Comparison of ENCODE assay signal across 8 cellular contexts in the genomic region with DNA sequence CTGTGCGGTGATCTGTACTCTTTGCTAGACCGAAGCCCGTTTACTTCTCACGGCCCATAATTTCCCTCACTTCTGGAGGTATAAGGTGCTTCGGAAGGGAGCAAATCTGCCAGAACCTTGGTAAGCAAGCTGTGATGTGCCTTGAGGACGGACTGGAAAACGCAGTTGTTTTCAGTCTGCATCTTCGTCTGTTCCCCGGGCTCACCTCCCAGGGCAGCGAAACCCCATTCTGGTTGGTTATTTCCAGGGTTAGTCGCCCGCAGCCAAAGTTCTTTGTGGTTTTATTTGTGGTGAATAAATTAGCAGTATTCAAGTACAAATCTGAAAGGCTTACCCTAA. TPM values are rescaled to one million over a fixed set of nuclear protein-coding genes. Genes with fewer than 3 reads are reported as not detected.
DNase-seq lines count a peak whose midpoint lies in the region; ATAC-seq and TF ChIP-seq lines count a peak whose summit lies in the region.

No MANE protein-coding gene starts in this region.

- H3K79me2 ChIP-seq in neural progenitor cell (ENCODE audit: low read depth) = peaks cover 15% of the 10 kb centered on the region

- H2AFZ ChIP-seq in neural progenitor cell (replicated peaks) = peak overlapping the region; percentile 100

- peaks cover 3% of the 10 kb centered on the region for H3K36me3 ChIP-seq in neural progenitor cell

- H3K4me1 ChIP-seq in neural progenitor cell = peaks cover 6% of the 10 kb centered on the region

- TF ChIP-seq POLR2A in erythroblast (IDR thresholded peaks at IDR 0.05; ENCODE audit: low read length) = peak; percentile 70

- peak; percentile 45 for DNase-seq in activated naive CD4-positive, alpha-beta T cell treated with anti-CD3 and anti-CD28 coated beads, Interleukin-2, amount 10 ng/mL, durations not matched to agents 7 days and 5 days
- no peak for DNase-seq in activated naive CD4-positive, alpha-beta T cell (lab: John Stamatoyannopoulos, UW)
- DNase-seq in SW480 (ENCODE audit: low spot score) (peak; percentile 14), erythroblast (lab: John Stamatoyannopoulos, UW) (no peak), neural progenitor cell (ENCODE audit: low spot score) (no peak), OCI-M1 (lab: John Stamatoyannopoulos, UW) (no peak), SKM-1 (lab: John Stamatoyannopoulos, UW; ENCODE audit: unreplicated experiment) (no peak)

- peak; percentile 19 for ATAC-seq in HG03025 (IDR thresholded peaks at IDR 0.05; ENCODE audit: low FRiP score, unreplicated experiment)

- no peaks in the 10 kb centered on the region for H4K20me1 ChIP-seq in neural progenitor cell (ENCODE audit: low read depth)

- H3K4me3 ChIP-seq in neural progenitor cell = peak overlapping the region; percentile 93

- H3K27me3 Mint-ChIP-seq in activated naive CD4-positive, alpha-beta T cell treated with anti-CD3 and anti-CD28 coated beads, Interleukin-2, amount 10 ng/mL, durations not matched to agents 7 days and 5 days = no peaks in the 10 kb centered on the region
- H3K27me3 Mint-ChIP-seq in neural progenitor cell (ENCODE audit: insufficient read depth, low read depth) = peaks cover 3% of the 10 kb centered on the region

- no peak for TF ChIP-seq CTCF in neural progenitor cell (IDR thresholded peaks at IDR 0.05)

- no peaks in the 10 kb centered on the region for H3K9me3 Mint-ChIP-seq in activated naive CD4-positive, alpha-beta T cell treated with anti-CD3 and anti-CD28 coated beads, Interleukin-2, amount 10 ng/mL, durations not matched to agents 7 days and 5 days
- no peaks in the 10 kb centered on the region for H3K9me3 Mint-ChIP-seq in neural progenitor cell

- peaks cover 40% of the 10 kb centered on the region for H3K36me3 Mint-ChIP-seq in activated naive CD4-positive, alpha-beta T cell treated with anti-CD3 and anti-CD28 coated beads, Interleukin-2, amount 10 ng/mL, durations not matched to agents 7 days and 5 days
- H3K36me3 Mint-ChIP-seq in neural progenitor cell = peaks cover 6% of the 10 kb centered on the region

- no peaks in the 10 kb centered on the region for H3F3A ChIP-seq in neural progenitor cell (ENCODE audit: low read depth)

- H3K4me3 Mint-ChIP-seq in activated naive CD4-positive, alpha-beta T cell treated with anti-CD3 and anti-CD28 coated beads, Interleukin-2, amount 10 ng/mL, durations not matched to agents 7 days and 5 days = peak overlapping the region; percentile 97
- H3K4me3 Mint-ChIP-seq in neural progenitor cell = peak overlapping the region; percentile 98

- peaks cover 34% of the 10 kb centered on the region for H3K4me1 Mint-ChIP-seq in activated naive CD4-positive, alpha-beta T cell treated with anti-CD3 and anti-CD28 coated beads, Interleukin-2, amount 10 ng/mL, durations not matched to agents 7 days and 5 days
- peaks cover 22% of the 10 kb centered on the region for H3K4me1 Mint-ChIP-seq in neural progenitor cell

- no peaks in the 10 kb centered on the region for H3K9me3 ChIP-seq in neural progenitor cell (ENCODE audit: low read depth)

- H3K27me3 ChIP-seq in neural progenitor cell = peaks cover 4% of the 10 kb centered on the region

- peak overlapping the region; percentile 96 for H3K4me2 ChIP-seq in neural progenitor cell

- CTCF ChIA-PET in activated naive CD4-positive, alpha-beta T cell treated with anti-CD3 and anti-CD28 coated beads, Interleukin-2, amount 10 ng/mL, durations not matched to agents 7 days and 5 days (lab: Charles Lee) = interaction anchor here (0.8 to 2.9 kb wide), 5 partner anchors 10 to 456 kb away, joined by 3 to 10 read pairs (median 8); no protein-coding TSS in a partner anchor

- H3K9ac ChIP-seq in neural progenitor cell = peak overlapping the region; percentile 80

- H3K27ac ChIP-seq in neural progenitor cell = no peak overlapping the region

- H3K27ac Mint-ChIP-seq in activated naive CD4-positive, alpha-beta T cell treated with anti-CD3 and anti-CD28 coated beads, Interleukin-2, amount 10 ng/mL, durations not matched to agents 7 days and 5 days = peak overlapping the region; percentile 91
- no peak overlapping the region for H3K27ac Mint-ChIP-seq in neural progenitor cell

RNA-seq across cellular contexts. Expression of a gene that starts 0.4 kb away (rescaled TPM):
- total RNA-seq in neural progenitor cell (ENCODE audit: low replicate concordance) = 37.2 and 50.6 TPM in 2 replicates

RNA-seq across cellular contexts. Expression of a gene that starts 25.0 kb away (rescaled TPM):
- total RNA-seq in neural progenitor cell (ENCODE audit: low replicate concordance) = 8.1 and 12.2 TPM in 2 replicates

RNA-seq across cellular contexts. Expression of a gene that starts 33.9 kb away (rescaled TPM):
- 25.4 and 259 TPM in 2 replicates for total RNA-seq in neural progenitor cell (ENCODE audit: low replicate concordance)

Comparison
In these comparisons a context has a peak if more than half of its experiments do, and no peak if none do; other contexts are left out.
1. DNase-seq: peak in activated naive CD4-positive, alpha-beta T cell treated with anti-CD3 and anti-CD28 coated beads, Interleukin-2, amount 10 ng/mL, durations not matched to agents 7 days and 5 days (single experiment) and SW480 (single experiment); none in activated naive CD4-positive, alpha-beta T cell (0 of 4), erythroblast (0 of 2), neural progenitor cell (single experiment), OCI-M1 (single experiment) and SKM-1 (single experiment).